15 cellular contexts compared by ENCODE assay signal in genomic region chr4:101156619-101157310, GRCh38.
DNase-seq lines count a peak whose midpoint lies in the region; ATAC-seq and TF ChIP-seq lines count a peak whose summit lies in the region.
"Had no signal": no experiment of that assay in that cellular context is flagged by ENCODE, and none has a peak within 500 bp of the region (broad histone marks: within the 10 kb centered on the region; RNA-seq: fewer than 3 reads in every experiment).

No MANE protein-coding gene starts in this region.

- no peak overlapping the region for H3K56ac ChIP-seq in IMR-90 (ENCODE audit: extremely low read depth, insufficient read depth, low read length)

- H3K4me3 ChIP-seq in IMR-90 (ENCODE audit: insufficient read depth, low read depth, low read length): no peak overlapping the region
- H3K4me3 ChIP-seq: lung, upper lobe of left lung had no signal

- peaks cover 16% of the 10 kb centered on the region for H3K36me3 Mint-ChIP-seq in activated CD8-positive, alpha-beta memory T cell treated with anti-CD3 and anti-CD28 coated beads, Interleukin-2, amount 10 ng/mL, durations not matched to agents 7 days and 5 days
- peaks cover 1% of the 10 kb centered on the region for H3K36me3 Mint-ChIP-seq in central memory CD8-positive, alpha-beta T cell (ENCODE audit: insufficient read depth)
- H3K36me3 Mint-ChIP-seq in stimulated activated naive B cell treated with anti-CD40 and anti-IgM and Interleukin-4, amounts not matched to agents 10 μg/mL and 1 μg/mL and 100 μg/mL, for 72 hours: peaks cover 10 to 24% of the 10 kb centered on the region in 2 donors

- no peak overlapping the region; the same call in 1 of the 2 replicates for H3K18ac ChIP-seq in IMR-90 (ENCODE audit: low read depth, low read length)

- H3K4me1 Mint-ChIP-seq in activated CD8-positive, alpha-beta memory T cell treated with anti-CD3 and anti-CD28 coated beads, Interleukin-2, amount 10 ng/mL, durations not matched to agents 7 days and 5 days: peaks cover 42% of the 10 kb centered on the region
- H3K4me1 Mint-ChIP-seq in central memory CD8-positive, alpha-beta T cell: peaks cover 52% of the 10 kb centered on the region
- H3K4me1 Mint-ChIP-seq in stimulated activated naive B cell treated with anti-CD40 and anti-IgM and Interleukin-4, amounts not matched to agents 10 μg/mL and 1 μg/mL and 100 μg/mL, for 72 hours: peaks cover 38 to 59% of the 10 kb centered on the region in 2 donors

- 0 out of 4 replicates have a peak overlapping the region, but pooled peaks of 1 of the 2 experiments have one; percentile 31 for H4K8ac ChIP-seq in IMR-90 (ENCODE audit: low read depth in 2 of 2, low read length in 2 of 2)

- no peak for ATAC-seq in activated CD8-positive, alpha-beta memory T cell treated with anti-CD3 and anti-CD28 coated beads, Interleukin-2, amount 10 ng/mL, durations not matched to agents 7 days and 5 days
- ATAC-seq in IMR-90 (ENCODE audit: low read depth): no peak
- ATAC-seq in central memory CD8-positive, alpha-beta T cell (replicated peaks; ENCODE audit: extremely low read depth, poor library complexity, severe bottlenecking): no peak
- peak in 1 of 2 donors; percentile 32 for ATAC-seq in stimulated activated naive B cell treated with anti-CD40 and anti-IgM and Interleukin-4, amounts not matched to agents 10 μg/mL and 1 μg/mL and 100 μg/mL, for 72 hours (replicated peaks)
- ATAC-seq: heart left ventricle had no signal

- TF ChIP-seq CTCF in IMR-90 (conservative IDR thresholded peaks at IDR 0.05; ENCODE audit: low read depth, low read length): no peak

- no peaks in the 10 kb centered on the region for H3K27me3 Mint-ChIP-seq in activated CD8-positive, alpha-beta memory T cell treated with anti-CD3 and anti-CD28 coated beads, Interleukin-2, amount 10 ng/mL, durations not matched to agents 7 days and 5 days
- H3K27me3 Mint-ChIP-seq in central memory CD8-positive, alpha-beta T cell: no peaks in the 10 kb centered on the region
- no peaks in the 10 kb centered on the region for H3K27me3 Mint-ChIP-seq in stimulated activated naive B cell treated with anti-CD40 and anti-IgM and Interleukin-4, amounts not matched to agents 10 μg/mL and 1 μg/mL and 100 μg/mL, for 72 hours

- BruUV-seq in IMR-90 (replicated peaks; lab: Mats Ljungman, UMichigan): no TSS peak

- no peak overlapping the region for H2AK5ac ChIP-seq in IMR-90 (ENCODE audit: low read depth, low read length)

- DNase-seq in activated CD8-positive, alpha-beta memory T cell treated with anti-CD3 and anti-CD28 coated beads, Interleukin-2, amount 10 ng/mL, durations not matched to agents 7 days and 5 days: no peak
- no peak for DNase-seq in activated CD8-positive, alpha-beta memory T cell treated with anti-CD3 and anti-CD28 coated beads, Interleukin-2, amount 50 U/mL, for 4 hours
- DNase-seq in IMR-90 (peak; percentile 28), SHP77 (lab: John Stamatoyannopoulos, UW) (no peak), NCI-H524 treated with DMSO at 0.1 percent for 48 hours (lab: John Stamatoyannopoulos, UW) (no peak)
- no peak for DNase-seq in central memory CD8-positive, alpha-beta T cell (ENCODE audit: low spot score in 2 of 2)
- no peak for DNase-seq in stimulated activated naive B cell treated with anti-CD40 and anti-IgM and Interleukin-4, amounts not matched to agents 10 μg/mL and 1 μg/mL and 100 μg/mL, for 72 hours
- DNase-seq in activated CD8-positive, alpha-beta memory T cell treated with anti-CD3 and anti-CD28 coated beads, Interleukin-2, amount 50 U/mL, for 48 hours: no peak
- DNase-seq: activated effector memory CD4-positive, alpha-beta T cell treated with Interleukin-2 at 50 U/mL for 16 hours; GF-D8; heart left ventricle; NCI-H146; OCI-M1; upper lobe of left lung had no signal

- H3K4me3 Mint-ChIP-seq in activated CD8-positive, alpha-beta memory T cell treated with anti-CD3 and anti-CD28 coated beads, Interleukin-2, amount 10 ng/mL, durations not matched to agents 7 days and 5 days: peak overlapping the region; percentile 10
- peak overlapping the region; percentile 30 for H3K4me3 Mint-ChIP-seq in central memory CD8-positive, alpha-beta T cell
- H3K4me3 Mint-ChIP-seq in stimulated activated naive B cell treated with anti-CD40 and anti-IgM and Interleukin-4, amounts not matched to agents 10 μg/mL and 1 μg/mL and 100 μg/mL, for 72 hours: peak overlapping the region in 1 of 2 donors; percentile 5

- peak overlapping the region; percentile 71 for H3K27ac Mint-ChIP-seq in activated CD8-positive, alpha-beta memory T cell treated with anti-CD3 and anti-CD28 coated beads, Interleukin-2, amount 10 ng/mL, durations not matched to agents 7 days and 5 days
- H3K27ac Mint-ChIP-seq in central memory CD8-positive, alpha-beta T cell (ENCODE audit: low read depth): peak overlapping the region; percentile 75
- peak overlapping the region; percentile 85 for H3K27ac Mint-ChIP-seq in stimulated activated naive B cell treated with anti-CD40 and anti-IgM and Interleukin-4, amounts not matched to agents 10 μg/mL and 1 μg/mL and 100 μg/mL, for 72 hours

- peaks cover 4% of the 10 kb centered on the region; the same call in 1 of the 2 replicates for H3K9me1 ChIP-seq in IMR-90 (ENCODE audit: insufficient read depth, low read length)

- H3K9me3 ChIP-seq in IMR-90 (ENCODE audit: control insufficient read depth, insufficient read depth, low read length): no peaks in the 10 kb centered on the region
- H3K9me3 ChIP-seq: heart left ventricle, upper lobe of left lung had no signal

- POLR2A ChIA-PET in IMR-90 (lab: Charles Lee; ENCODE audit: unreplicated experiment): interaction anchor here (0.6 kb wide), 1 partner anchor 1273 kb away, joined by 10 read pairs; no protein-coding TSS in a partner anchor

- H3K27me3 ChIP-seq in IMR-90 (ENCODE audit: control insufficient read depth, insufficient read depth, low read length): no peaks in the 10 kb centered on the region
- H3K27me3 ChIP-seq: heart left ventricle, upper lobe of left lung had no signal

- intact Hi-C loops in IMR-90 (cut with micrococcal nuclease): no loop called here

- H3K79me1 ChIP-seq in IMR-90 (ENCODE audit: low read depth in 1 of 2, low read length in 2 of 2): peaks cover 18 to 21% of the 10 kb centered on the region in 2 experiments

- H4K20me1 ChIP-seq in IMR-90 (ENCODE audit: insufficient read depth, low read length): peaks cover 3% of the 10 kb centered on the region; the same call in 1 of the 2 replicates

- peak overlapping the region; percentile 4; the same call in 1 of the 2 replicates for H3K4me2 ChIP-seq in IMR-90 (ENCODE audit: low read depth, low read length)

- TF ChIP-seq RAD21 in IMR-90 (IDR thresholded peaks at IDR 0.05; ENCODE audit: low read length): no peak

- H3K27ac ChIP-seq in IMR-90 (ENCODE audit: insufficient read depth, low read length): no peak overlapping the region
- H3K27ac ChIP-seq: upper lobe of left lung had no signal

- H2BK120ac ChIP-seq in IMR-90 (ENCODE audit: low read depth, low read length): peak overlapping the region; percentile 17; the same call in 1 of the 2 replicates

- no peak overlapping the region for H4K91ac ChIP-seq in IMR-90 (ENCODE audit: insufficient read depth, low read depth, low read length)

- H3K4ac ChIP-seq in IMR-90 (ENCODE audit: low read depth, low read length): no peak overlapping the region; the same call in 1 of the 2 replicates

- no peak overlapping the region for H4K5ac ChIP-seq in IMR-90 (ENCODE audit: low read depth, low read length)

- dilution Hi-C loops in IMR-90 (cut with HindIII; ENCODE audit: low sequenced_read_pairs, unreplicated experiment): no loop called here

- CTCF ChIA-PET in activated CD8-positive, alpha-beta memory T cell treated with anti-CD3 and anti-CD28 coated beads, Interleukin-2, amount 10 ng/mL, durations not matched to agents 7 days and 5 days (lab: Charles Lee): no interaction called here
- CTCF ChIA-PET in IMR-90 (lab: Yijun Ruan, JAX): interaction anchor here (0.6 kb wide), 1 partner anchor 104 kb away, joined by 3 read pairs; no protein-coding TSS in a partner anchor

- peak overlapping the region; percentile 9; the same call in 1 of the 2 replicates for H3K23ac ChIP-seq in IMR-90 (ENCODE audit: low read depth, low read length)

- H3K9me3 Mint-ChIP-seq in activated CD8-positive, alpha-beta memory T cell treated with anti-CD3 and anti-CD28 coated beads, Interleukin-2, amount 10 ng/mL, durations not matched to agents 7 days and 5 days (ENCODE audit: low read depth): no peaks in the 10 kb centered on the region
- H3K9me3 Mint-ChIP-seq in central memory CD8-positive, alpha-beta T cell: no peaks in the 10 kb centered on the region
- peaks cover 0 to 4% of the 10 kb centered on the region in 2 donors for H3K9me3 Mint-ChIP-seq in stimulated activated naive B cell treated with anti-CD40 and anti-IgM and Interleukin-4, amounts not matched to agents 10 μg/mL and 1 μg/mL and 100 μg/mL, for 72 hours

- no peak overlapping the region for H2AFZ ChIP-seq in IMR-90 (replicated peaks; ENCODE audit: low read length, poor library complexity)

- H2BK20ac ChIP-seq in IMR-90 (ENCODE audit: low read depth, low read length): no peak overlapping the region; the same call in 1 of the 2 replicates

- WGBS in IMR-90 (ENCODE audit: extremely low coverage in 2 of 2, insufficient read length in 1 of 2), 2 experiments: no CpG with 5 or more reads among the region's 6 CpGs

- H3K14ac ChIP-seq in IMR-90 (replicated peaks; ENCODE audit: low read depth, low read length): 0 out of 2 replicates have a peak overlapping the region, but pooled peaks have one; percentile 4

- H2AK9ac ChIP-seq in IMR-90 (replicated peaks; ENCODE audit: low read depth, low read length, poor library complexity): no peak overlapping the region

- H2BK15ac ChIP-seq in IMR-90 (ENCODE audit: low read depth, low read length): no peak overlapping the region

- peaks cover 12% of the 10 kb centered on the region for H3K4me1 ChIP-seq in IMR-90 (ENCODE audit: control insufficient read depth, insufficient read depth, low read length)

- H3K36me3 ChIP-seq in IMR-90 (ENCODE audit: control insufficient read depth, insufficient read depth, low read length): no peaks in the 10 kb centered on the region
- H3K36me3 ChIP-seq: heart left ventricle, upper lobe of left lung had no signal

- H2BK5ac ChIP-seq in IMR-90 (ENCODE audit: low read depth, low read length, poor library complexity, severe bottlenecking): peak overlapping the region; percentile 7

- TF ChIP-seq POLR2A in IMR-90 (IDR thresholded peaks at IDR 0.05; ENCODE audit: low read depth, low read length): no peak

- in situ Hi-C loops in IMR-90 (cut with MboI; ENCODE audit: low sequenced_read_pairs): loop anchor here (25.0 kb wide), 1 partner anchor 581 kb away; no protein-coding TSS in a partner anchor

- no peak overlapping the region; the same call in 1 of the 2 replicates for H3K9ac ChIP-seq in IMR-90 (ENCODE audit: low read depth, low read length)
